8 cellular contexts compared by ENCODE assay signal in genomic region chr20:25249198-25249931, GRCh38. TPM values are rescaled to one million over a fixed set of nuclear protein-coding genes. Genes with fewer than 3 reads are reported as not detected.
A peak's percentile ranks its signal among the peaks of the same experiment; 100 is the strongest.
DNase-seq lines count a peak whose midpoint lies in the region; ATAC-seq and TF ChIP-seq lines count a peak whose summit lies in the region.

No MANE protein-coding gene starts in this region.

- CTCF ChIA-PET in GM10248 (lab: Yijun Ruan, JAX): interaction anchor here (3.0 kb wide), 1 partner anchor 150 kb away, joined by 21 read pairs; no protein-coding TSS in a partner anchor

- H3K9me3 Mint-ChIP-seq in activated naive CD8-positive, alpha-beta T cell treated with anti-CD3 and anti-CD28 coated beads, Interleukin-2, amount 10 ng/mL, durations not matched to agents 7 days and 5 days: no peaks in the 10 kb centered on the region
- H3K9me3 Mint-ChIP-seq in immature natural killer cell: no peaks in the 10 kb centered on the region

- POLR2A ChIA-PET in activated naive CD8-positive, alpha-beta T cell treated with anti-CD3 and anti-CD28 coated beads, Interleukin-2, amount 10 ng/mL, durations not matched to agents 7 days and 5 days (lab: Charles Lee): interaction anchor here (2.5 to 3.2 kb wide), 2 partner anchors 158 to 192 kb away, joined by 9 to 13 read pairs; partner anchors contain the start of genes ACSS1 and GINS1
- POLR2A ChIA-PET in GM10248 (lab: Yijun Ruan, JAX): no interaction called here

- H3K4me3 ChIP-seq in thymus (ENCODE audit: low read length): peak overlapping the region; percentile 68

- peaks cover 41% of the 10 kb centered on the region for H3K4me1 Mint-ChIP-seq in activated naive CD8-positive, alpha-beta T cell treated with anti-CD3 and anti-CD28 coated beads, Interleukin-2, amount 10 ng/mL, durations not matched to agents 7 days and 5 days
- H3K4me1 Mint-ChIP-seq in immature natural killer cell: peaks cover 40 to 54% of the 10 kb centered on the region in 2 donors

- no peak overlapping the region for H3K27ac Mint-ChIP-seq in activated naive CD8-positive, alpha-beta T cell treated with anti-CD3 and anti-CD28 coated beads, Interleukin-2, amount 10 ng/mL, durations not matched to agents 7 days and 5 days
- peak overlapping the region; percentile 84 to 92 (median 88) for H3K27ac Mint-ChIP-seq in immature natural killer cell

- intact Hi-C loops in Right ventricle myocardium superior (cut with DNase I): loop anchor here (5.0 kb wide), 1 partner anchor 52 kb away; the partner anchor contains the start of gene ENTPD6
- intact Hi-C loops in Right ventricle myocardium inferior (cut with DNase I): loop anchor here (2.0 to 5.0 kb wide), 2 partner anchors 53 to 252 kb away; no protein-coding TSS in a partner anchor

- DNase-seq in Right ventricle myocardium superior (no peak), Right ventricle myocardium inferior (ENCODE audit: missing footprints) (no peak), immature natural killer cell (no peak), GM10248 (ENCODE audit: extremely low spot score) (no peak), SKM-1 (lab: John Stamatoyannopoulos, UW; ENCODE audit: unreplicated experiment) (no peak), ACHN (no peak)
- no peak for DNase-seq in activated naive CD8-positive, alpha-beta T cell treated with anti-CD3 and anti-CD28 coated beads, Interleukin-2, amount 10 ng/mL, durations not matched to agents 7 days and 5 days

- H3K36me3 Mint-ChIP-seq in activated naive CD8-positive, alpha-beta T cell treated with anti-CD3 and anti-CD28 coated beads, Interleukin-2, amount 10 ng/mL, durations not matched to agents 7 days and 5 days: peaks cover 2% of the 10 kb centered on the region
- H3K36me3 Mint-ChIP-seq in immature natural killer cell: no peaks in the 10 kb centered on the region

- in situ Hi-C loops in ACHN (cut with HindIII; ENCODE audit: low pct_ligation_motif_present, low pct_unique_long_range_greater_than_20kb, low sequenced_read_pairs): no loop called here

- no peak overlapping the region for H3K27ac ChIP-seq in thymus (ENCODE audit: low read depth)

- no peaks in the 10 kb centered on the region for H3K27me3 ChIP-seq in thymus (ENCODE audit: control insufficient read depth, insufficient read depth)

- no peaks in the 10 kb centered on the region for H3K9me3 ChIP-seq in thymus (ENCODE audit: control insufficient read depth)

- TF ChIP-seq CTCF in GM10248 (IDR thresholded peaks at IDR 0.05; ENCODE audit: control extremely low read depth, extremely low read depth, low read depth, missing control alignments): no peak

- peak; percentile 12 for ATAC-seq in Right ventricle myocardium superior (ENCODE audit: poor library complexity)
- ATAC-seq in Right ventricle myocardium inferior: no peak
- ATAC-seq in activated naive CD8-positive, alpha-beta T cell treated with anti-CD3 and anti-CD28 coated beads, Interleukin-2, amount 10 ng/mL, durations not matched to agents 7 days and 5 days (ENCODE audit: low read depth): no peak

- H3K4me1 ChIP-seq in thymus (ENCODE audit: control insufficient read depth, insufficient read depth, low read length): peaks cover 14% of the 10 kb centered on the region

- H3K27me3 Mint-ChIP-seq in activated naive CD8-positive, alpha-beta T cell treated with anti-CD3 and anti-CD28 coated beads, Interleukin-2, amount 10 ng/mL, durations not matched to agents 7 days and 5 days: peaks cover 11% of the 10 kb centered on the region
- peaks cover 2 to 20% (median 2%) of the 10 kb centered on the region in 3 donors for H3K27me3 Mint-ChIP-seq in immature natural killer cell (ENCODE audit: low read depth in 3 of 3)

- peak overlapping the region; percentile 85 for H3K4me3 Mint-ChIP-seq in activated naive CD8-positive, alpha-beta T cell treated with anti-CD3 and anti-CD28 coated beads, Interleukin-2, amount 10 ng/mL, durations not matched to agents 7 days and 5 days
- H3K4me3 Mint-ChIP-seq in immature natural killer cell: peak overlapping the region; percentile 89 to 94 (median 93)

- WGBS in thymus: 85% methylated on average over 9 of the region's 9 CpGs

- H3K36me3 ChIP-seq in thymus (ENCODE audit: control insufficient read depth, insufficient read depth): peaks cover 3% of the 10 kb centered on the region

RNA-seq across cellular contexts. Expression of gene PYGB, which starts 1.5 kb away (rescaled TPM):
- total RNA-seq in Right ventricle myocardium superior (170 TPM), Right ventricle myocardium inferior (174 TPM)
- 10 to 100 TPM; 29.3 to 29.5 TPM for total RNA-seq in activated naive CD8-positive, alpha-beta T cell treated with anti-CD3 and anti-CD28 coated beads, Interleukin-2, amount 10 ng/mL, durations not matched to agents 7 days and 5 days
- polyA plus RNA-seq in immature natural killer cell (10 to 100 TPM; 39.3 to 56.0 (median 51.0) TPM), thymus (52.6 TPM)

RNA-seq across cellular contexts. Expression of gene ENTPD6, which starts 53.9 kb away (rescaled TPM):
- 118 TPM for total RNA-seq in Right ventricle myocardium superior
- total RNA-seq in Right ventricle myocardium inferior: 132 TPM
- total RNA-seq in activated naive CD8-positive, alpha-beta T cell treated with anti-CD3 and anti-CD28 coated beads, Interleukin-2, amount 10 ng/mL, durations not matched to agents 7 days and 5 days: 10 to 100 TPM; 54.6 to 62.3 TPM
- polyA plus RNA-seq in immature natural killer cell: 10 to 100 TPM; 22.6 to 36.9 (median 30.0) TPM
- 71.0 TPM for polyA plus RNA-seq in thymus
